ENCODE assay signal across 8 cellular contexts in genomic region chr19:13024126-13024957, GRCh38. TPM values are rescaled to one million over a fixed set of nuclear protein-coding genes. Genes with fewer than 3 reads are reported as not detected.
A peak's percentile ranks its signal among the peaks of the same experiment; 100 is the strongest.
DNase-seq lines count a peak whose midpoint lies in the region; ATAC-seq and TF ChIP-seq lines count a peak whose summit lies in the region.

No MANE protein-coding gene starts in this region.

- H3K4me2 ChIP-seq in fibroblast of lung (ENCODE audit: extremely low read depth, insufficient read depth, low read length): peak overlapping the region; percentile 88

- POLR2A ChIA-PET in RWPE1 (lab: Yijun Ruan, JAX; ENCODE audit: low non-redundant PET): interaction anchor here (1.1 kb wide), 2 partner anchors 10 to 11 kb away, joined by 4 read pairs; no protein-coding TSS in a partner anchor

- TF ChIP-seq CTCF in GM06990 (IDR thresholded peaks at IDR 0.05; ENCODE audit: insufficient read depth, low read length, poor library complexity, severe bottlenecking) (no peak), RWPE1 (conservative IDR thresholded peaks at IDR 0.05; ENCODE audit: low read depth) (no peak), fibroblast of lung (conservative IDR thresholded peaks at IDR 0.05 in 1 of 2, IDR thresholded peaks at IDR 0.05 in 1 of 2; ENCODE audit: low read depth in 1 of 2, low read length in 2 of 2) (no peak)

- peak overlapping the region; percentile 27 for H3K4me3 ChIP-seq in GM06990 (replicated peaks; ENCODE audit: low read depth, low read length)
- H3K4me3 ChIP-seq in fibroblast of lung (replicated peaks in 1 of 4; ENCODE audit: control extremely low read depth in 1 of 4, insufficient read depth in 1 of 4, low read depth in 3 of 4, low read length in 4 of 4): peak overlapping the region; percentile 62 to 87 (median 73)
- peak overlapping the region; percentile 51 for H3K4me3 ChIP-seq in skeletal muscle cell (ENCODE audit: low read depth, low read length)

- no peaks in the 10 kb centered on the region for H3K36me3 ChIP-seq in GM06990 (ENCODE audit: control insufficient read depth, insufficient read depth, low read length)
- H3K36me3 ChIP-seq in fibroblast of lung (ENCODE audit: control insufficient read depth, insufficient read depth, low read length): peaks cover 4% of the 10 kb centered on the region

- peaks cover 84% of the 10 kb centered on the region for H3K79me2 ChIP-seq in fibroblast of lung (ENCODE audit: control insufficient read depth, insufficient read depth, low read length)

- CTCF ChIA-PET in RWPE1 (lab: Yijun Ruan, JAX): interaction anchor here (0.7 to 1.6 kb wide), 5 partner anchors 9 to 47 kb away, joined by 3 to 8 read pairs (median 4); no protein-coding TSS in a partner anchor

- peaks cover 23% of the 10 kb centered on the region for H3K4me1 ChIP-seq in fibroblast of lung (ENCODE audit: control insufficient read depth, extremely low read depth, insufficient read depth, low read length)

- H4K20me1 ChIP-seq in fibroblast of lung (ENCODE audit: control insufficient read depth, extremely low read depth, insufficient read depth, low read length): no peaks in the 10 kb centered on the region

- peak overlapping the region; percentile 60 for H3K9ac ChIP-seq in fibroblast of lung (ENCODE audit: insufficient read depth, low read length)

- H3K27me3 ChIP-seq in GM06990 (replicated peaks; ENCODE audit: control insufficient read depth, insufficient read depth, low read length): peaks cover 2% of the 10 kb centered on the region; the same call in 1 of the 2 replicates
- H3K27me3 ChIP-seq in fibroblast of lung (ENCODE audit: control insufficient read depth, insufficient read depth, low read length): no peaks in the 10 kb centered on the region

- peak overlapping the region; percentile 99 for H3K27ac ChIP-seq in RWPE1
- peak overlapping the region; percentile 75 for H3K27ac ChIP-seq in fibroblast of lung (ENCODE audit: insufficient read depth, low read length)

- H2AFZ ChIP-seq in fibroblast of lung (ENCODE audit: low read length): no peak overlapping the region

- H3K9me3 ChIP-seq in fibroblast of lung (ENCODE audit: control insufficient read depth, insufficient read depth, low read depth, low read length): no peaks in the 10 kb centered on the region

- ATAC-seq in GM21515 (IDR thresholded peaks at IDR 0.05; ENCODE audit: unreplicated experiment): no peak

- DNase-seq in GM06990 (ENCODE audit: extremely low read depth, insufficient read length) (no peak), RWPE1 (ENCODE audit: low spot score) (no peak), fibroblast of lung (ENCODE audit: low read depth in 2 of 2) (peak in 1 of 2 donors; percentile 67), skeletal muscle cell (ENCODE audit: low read depth) (no peak), AG20443 (ENCODE audit: low spot score) (no peak), ecto neural progenitor cell (ENCODE audit: low spot score) (no peak), epidermal melanocyte (ENCODE audit: insufficient read length, low spot score) (no peak)

RNA-seq across cellular contexts. Expression of gene NFIX, which starts 29.1 kb away (rescaled TPM):
- 55.2 and 74.8 TPM in 2 replicates for total RNA-seq in fibroblast of lung
- polyA plus RNA-seq in fibroblast of lung: 35.7 and 75.9 TPM in 2 replicates
- 139 and 196 TPM in 2 replicates for polyA plus RNA-seq in fibroblast of lung (2012)
- 272 and 385 TPM in 2 replicates for polyA minus RNA-seq in fibroblast of lung (ENCODE audit: low replicate concordance)

RNA-seq across cellular contexts. Expression of gene DAND5, which starts 55.0 kb away (rescaled TPM):
- not detected in 2 replicates for total RNA-seq in fibroblast of lung
- 0.03 TPM in 1 of 2 replicates, not detected in the other for polyA plus RNA-seq in fibroblast of lung
- polyA plus RNA-seq in fibroblast of lung (2012): not detected in 2 replicates
- not detected in 2 replicates for polyA minus RNA-seq in fibroblast of lung (ENCODE audit: low replicate concordance)
